ENCODE assay signal across 13 cellular contexts in genomic region chr10:81847675-81848074, GRCh38. TPM values are rescaled to one million over a fixed set of nuclear protein-coding genes. Genes with fewer than 3 reads are reported as not detected.
"Had no signal": no experiment of that assay in that cellular context is flagged by ENCODE, and none has a peak within 500 bp of the region (broad histone marks: within the 10 kb centered on the region; RNA-seq: fewer than 3 reads in every experiment).

No MANE protein-coding gene starts in this region.

- H3K27me3 Mint-ChIP-seq: natural killer cell treated with Interleukin-12 subunit alpha and Interleukin-12 subunit beta and Interleukin-15 and Interleukin-18, amount 100 ng/mL, for 72 hours had no signal

- DNase-seq: activated CD4-positive, alpha-beta T cell treated with anti-CD3 and anti-CD28 coated beads, Interleukin-2, amount 50 U/mL, for 4 hours; activated naive CD4-positive, alpha-beta T cell; activated T-cell treated with anti-CD3 and anti-CD28 coated beads for 4 hours; heart right ventricle; nucleus accumbens; right cardiac atrium; small intestine; stimulated activated naive CD8-positive, alpha-beta T cell treated with anti-CD3 and anti-CD28 coated beads, Interleukin-15, Interleukin-2, amounts not matched to agents 100 U/mL and 50 U/mL, for 24 hours; transverse colon had no signal

- H3K27ac ChIP-seq: ascending aorta, heart right ventricle, transverse colon, vagina had no signal

- H3K4me3 Mint-ChIP-seq: natural killer cell treated with Interleukin-12 subunit alpha and Interleukin-12 subunit beta and Interleukin-15 and Interleukin-18, amount 100 ng/mL, for 72 hours had no signal

- H3K4me1 ChIP-seq: ascending aorta, heart right ventricle, transverse colon, vagina had no signal

- H3K9me3 ChIP-seq: ascending aorta, transverse colon, vagina had no signal

- H3K27ac Mint-ChIP-seq: natural killer cell treated with Interleukin-12 subunit alpha and Interleukin-12 subunit beta and Interleukin-15 and Interleukin-18, amount 100 ng/mL, for 72 hours had no signal

- H3K27me3 ChIP-seq: ascending aorta, transverse colon, vagina had no signal

- FAIRE-seq: bronchial epithelial cell, small intestine had no signal

- H3K36me3 Mint-ChIP-seq: natural killer cell treated with Interleukin-12 subunit alpha and Interleukin-12 subunit beta and Interleukin-15 and Interleukin-18, amount 100 ng/mL, for 72 hours had no signal

- H3K4me3 ChIP-seq: ascending aorta, heart right ventricle, transverse colon, vagina had no signal

- H3K36me3 ChIP-seq: ascending aorta, heart right ventricle, transverse colon, vagina had no signal

RNA-seq across cellular contexts. Expression of gene NRG3, which starts 27.3 kb away (rescaled TPM):
- total RNA-seq: bronchial epithelial cell; natural killer cell treated with Interleukin-12 subunit alpha and Interleukin-12 subunit beta and Interleukin-15 and Interleukin-18, amount 100 ng/mL, for 72 hours; vagina had no signal
